ENCODE assay signal across 1 cellular context in the genomic region with DNA sequence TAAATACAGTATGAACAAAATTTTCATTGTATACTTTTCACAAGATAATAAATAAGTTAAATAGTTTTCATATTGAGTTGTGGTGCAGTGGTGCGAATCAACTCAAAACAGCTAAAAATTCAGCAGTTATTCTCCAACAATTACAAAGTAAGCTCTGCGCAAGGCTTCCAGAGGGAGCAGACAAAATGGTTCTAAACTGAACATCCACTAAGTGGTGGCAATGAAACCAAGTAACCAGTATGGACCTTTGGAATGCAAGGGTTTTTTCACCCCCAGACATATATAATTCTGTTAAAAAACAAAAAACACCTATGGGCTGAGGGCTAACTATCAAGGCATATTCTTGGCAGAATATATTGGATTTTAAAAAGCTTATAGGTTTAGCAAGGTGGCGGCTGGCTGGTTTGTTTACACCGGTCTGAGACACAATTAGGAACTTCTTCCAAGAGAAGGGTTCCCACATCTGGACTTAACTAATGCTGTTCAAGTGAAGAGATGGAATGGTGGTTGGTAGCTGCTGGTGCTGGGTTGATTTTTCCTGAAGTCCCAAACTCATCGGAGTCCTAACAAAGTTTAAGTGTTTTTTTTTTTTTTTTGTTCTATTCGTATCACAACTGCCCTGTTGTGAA.
A peak's percentile ranks its signal among the peaks of the same experiment; 100 is the strongest.
TF ChIP-seq lines count a peak whose summit lies in the region.

No MANE protein-coding gene starts in this region.

TF ChIP-seq in K562, 482 proteins besides CTCF, POLR2A, EP300 and RAD21 (continued from another document):
- TF ChIP-seq, protein P1, sequence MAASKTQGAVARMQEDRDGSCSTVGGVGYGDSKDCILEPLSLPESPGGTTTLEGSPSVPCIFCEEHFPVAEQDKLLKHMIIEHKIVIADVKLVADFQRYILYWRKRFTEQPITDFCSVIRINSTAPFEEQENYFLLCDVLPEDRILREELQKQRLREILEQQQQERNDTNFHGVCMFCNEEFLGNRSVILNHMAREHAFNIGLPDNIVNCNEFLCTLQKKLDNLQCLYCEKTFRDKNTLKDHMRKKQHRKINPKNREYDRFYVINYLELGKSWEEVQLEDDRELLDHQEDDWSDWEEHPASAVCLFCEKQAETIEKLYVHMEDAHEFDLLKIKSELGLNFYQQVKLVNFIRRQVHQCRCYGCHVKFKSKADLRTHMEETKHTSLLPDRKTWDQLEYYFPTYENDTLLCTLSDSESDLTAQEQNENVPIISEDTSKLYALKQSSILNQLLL (CRISPR knock-in tag; IDR thresholded peaks at IDR 0.05; ENCODE audit: borderline replicate concordance): no peak
- TF ChIP-seq CHCHD3 (CRISPR knock-in tag; IDR thresholded peaks at IDR 0.05) (no peak), CBFB (CRISPR knock-in tag; IDR thresholded peaks at IDR 0.05) (no peak), ARNT (IDR thresholded peaks at IDR 0.05) (no peak), ZNF695 (CRISPR knock-in tag; IDR thresholded peaks at IDR 0.05) (no peak), ZFX (CRISPR knock-in tag; IDR thresholded peaks at IDR 0.05) (no peak), FUS (optimal IDR thresholded peaks at IDR 0.05; ENCODE audit: low read depth, low read length) (no peak), STAG1 (CRISPR knock-in tag; IDR thresholded peaks at IDR 0.05; ENCODE audit: borderline replicate concordance) (no peak), NRF1 (conservative IDR thresholded peaks at IDR 0.05 in 1 of 2, IDR thresholded peaks at IDR 0.05 in 1 of 2) (peak in 1 of 2 experiments; percentile 31; a peak in 2 of 4 replicates), ZNF696 (CRISPR knock-in tag; conservative IDR thresholded peaks at IDR 0.05) (no peak), NFRKB (IDR thresholded peaks at IDR 0.05; ENCODE audit: low read depth) (0 out of 2 replicates have a peak, but pooled peaks have one; percentile 39), SIX5 (IDR thresholded peaks at IDR 0.05; ENCODE audit: borderline replicate concordance in 1 of 2, insufficient read depth in 1 of 2, low read depth in 1 of 2, low read length in 2 of 2) (0 out of 4 replicates have a peak, but pooled peaks of 1 of the 2 experiments have one; percentile 12), BCOR (IDR thresholded peaks at IDR 0.05) (no peak), NR1H2 (CRISPR knock-in tag; IDR thresholded peaks at IDR 0.05) (no peak), ERF (CRISPR knock-in tag; IDR thresholded peaks at IDR 0.05) (no peak), HMG20B (CRISPR knock-in tag; IDR thresholded peaks at IDR 0.05) (no peak), CEBPG (CRISPR knock-in tag; IDR thresholded peaks at IDR 0.05) (no peak), CEBPG (tag; conservative IDR thresholded peaks at IDR 0.05 in 1 of 2, IDR thresholded peaks at IDR 0.05 in 1 of 2) (no peak), HEY1 (CRISPR knock-in tag; IDR thresholded peaks at IDR 0.05; ENCODE audit: borderline replicate concordance) (no peak), ZEB2 (IDR thresholded peaks at IDR 0.05) (peak; percentile 7; the same call in 1 of the 2 replicates), PTRF (tag; IDR thresholded peaks at IDR 0.05) (no peak), SMAD3 (CRISPR knock-in tag; conservative IDR thresholded peaks at IDR 0.05) (no peak), SMARCC2 (IDR thresholded peaks at IDR 0.05; ENCODE audit: low read depth) (no peak), FOSL1 (tag; conservative IDR thresholded peaks at IDR 0.05) (no peak), CC2D1A (IDR thresholded peaks at IDR 0.05) (no peak)
- TF ChIP-seq, protein P2, sequence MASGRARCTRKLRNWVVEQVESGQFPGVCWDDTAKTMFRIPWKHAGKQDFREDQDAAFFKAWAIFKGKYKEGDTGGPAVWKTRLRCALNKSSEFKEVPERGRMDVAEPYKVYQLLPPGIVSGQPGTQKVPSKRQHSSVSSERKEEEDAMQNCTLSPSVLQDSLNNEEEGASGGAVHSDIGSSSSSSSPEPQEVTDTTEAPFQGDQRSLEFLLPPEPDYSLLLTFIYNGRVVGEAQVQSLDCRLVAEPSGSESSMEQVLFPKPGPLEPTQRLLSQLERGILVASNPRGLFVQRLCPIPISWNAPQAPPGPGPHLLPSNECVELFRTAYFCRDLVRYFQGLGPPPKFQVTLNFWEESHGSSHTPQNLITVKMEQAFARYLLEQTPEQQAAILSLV (tag; IDR thresholded peaks at IDR 0.05): no peak
- TF ChIP-seq, protein P3, sequence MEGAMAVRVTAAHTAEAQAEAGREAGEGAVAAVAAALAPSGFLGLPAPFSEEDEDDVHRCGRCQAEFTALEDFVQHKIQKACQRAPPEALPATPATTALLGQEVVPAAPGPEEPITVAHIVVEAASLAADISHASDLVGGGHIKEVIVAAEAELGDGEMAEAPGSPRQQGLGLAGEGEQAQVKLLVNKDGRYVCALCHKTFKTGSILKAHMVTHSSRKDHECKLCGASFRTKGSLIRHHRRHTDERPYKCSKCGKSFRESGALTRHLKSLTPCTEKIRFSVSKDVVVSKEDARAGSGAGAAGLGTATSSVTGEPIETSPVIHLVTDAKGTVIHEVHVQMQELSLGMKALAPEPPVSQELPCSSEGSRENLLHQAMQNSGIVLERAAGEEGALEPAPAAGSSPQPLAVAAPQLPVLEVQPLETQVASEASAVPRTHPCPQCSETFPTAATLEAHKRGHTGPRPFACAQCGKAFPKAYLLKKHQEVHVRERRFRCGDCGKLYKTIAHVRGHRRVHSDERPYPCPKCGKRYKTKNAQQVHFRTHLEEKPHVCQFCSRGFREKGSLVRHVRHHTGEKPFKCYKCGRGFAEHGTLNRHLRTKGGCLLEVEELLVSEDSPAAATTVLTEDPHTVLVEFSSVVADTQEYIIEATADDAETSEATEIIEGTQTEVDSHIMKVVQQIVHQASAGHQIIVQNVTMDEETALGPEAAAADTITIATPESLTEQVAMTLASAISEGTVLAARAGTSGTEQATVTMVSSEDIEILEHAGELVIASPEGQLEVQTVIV (CRISPR knock-in tag; IDR thresholded peaks at IDR 0.05; ENCODE audit: borderline replicate concordance): no peak
